In genomic region chr6:33208089-33208967, GRCh38 we compare ENCODE assay signal across 8 cellular contexts. TPM values are rescaled to one million over a fixed set of nuclear protein-coding genes. Genes with fewer than 3 reads are reported as not detected.
A peak's percentile ranks its signal among the peaks of the same experiment; 100 is the strongest.
DNase-seq lines count a peak whose midpoint lies in the region; ATAC-seq and TF ChIP-seq lines count a peak whose summit lies in the region.

Gene RING1 (plus strand): TSS chr6:33208500. CDS start chr6:33208823, 323 bp downstream.

- intact Hi-C loops in dorsolateral prefrontal cortex (cut with DNase I): loop anchor here in 1 of 2 donors (1.0 to 10.0 kb wide), 3 partner anchors 8 to 1244 kb away; partner anchors contain the start of genes RXRB and SLC39A7
- intact Hi-C loops in lower leg skin (cut with DNase I; ENCODE audit: low total_unique reads): no loop called here

- TF ChIP-seq CTCF in GM10248 (IDR thresholded peaks at IDR 0.05; ENCODE audit: control extremely low read depth, extremely low read depth, low read depth, missing control alignments) (no peak), dorsolateral prefrontal cortex (IDR thresholded peaks at IDR 0.05 in 54 of 56, conservative IDR thresholded peaks at IDR 0.05 in 2 of 56; ENCODE audit: low read depth in 1 of 56, partially characterized antibody in 56 of 56) (peak in 17 of 56 donors; percentile 6 to 38 (median 20)), lower leg skin (IDR thresholded peaks at IDR 0.05) (no peak)

- H3K27ac Mint-ChIP-seq in activated CD4-positive, alpha-beta memory T cell treated with anti-CD3 and anti-CD28 coated beads, Interleukin-2, amount 10 ng/mL, durations not matched to agents 7 days and 5 days: peak within 1 kb of the TSS; percentile 79

- 0 to 1% methylated on average over 18 to 60 of the region's 86 CpGs for WGBS in lower leg skin, 2 donors

- H3K4me3 ChIP-seq in dorsolateral prefrontal cortex (peak within 1 kb of the TSS; percentile 62 to 99 (median 91)), lower leg skin (ENCODE audit: low read depth, poor library complexity, severe bottlenecking) (peak within 1 kb of the TSS; percentile 84)

- no peaks in the 10 kb centered on the region for H3K9me3 Mint-ChIP-seq in activated CD4-positive, alpha-beta memory T cell treated with anti-CD3 and anti-CD28 coated beads, Interleukin-2, amount 10 ng/mL, durations not matched to agents 7 days and 5 days

- TF ChIP-seq POLR2A in lower leg skin (IDR thresholded peaks at IDR 0.05): peak in 1 of 2 donors; percentile 95

- H3K4me3 Mint-ChIP-seq in activated CD4-positive, alpha-beta memory T cell treated with anti-CD3 and anti-CD28 coated beads, Interleukin-2, amount 10 ng/mL, durations not matched to agents 7 days and 5 days: peak within 1 kb of the TSS; percentile 80

- peak; percentile 95 for DNase-seq in GM10248 (ENCODE audit: extremely low spot score)
- DNase-seq in NCI-H69 (lab: John Stamatoyannopoulos, UW): peak; percentile 86
- peak; percentile 88 for DNase-seq in activated CD4-positive, alpha-beta memory T cell treated with anti-CD3 and anti-CD28 coated beads, Interleukin-2, amount 10 ng/mL, durations not matched to agents 7 days and 5 days
- peak; percentile 81 to 96 (median 88) for DNase-seq in dorsolateral prefrontal cortex
- peak; percentile 80 to 97 for DNase-seq in lower leg skin (ENCODE audit: low spot score in 2 of 2)
- DNase-seq in stimulated activated CD4-positive, alpha-beta T cell treated with anti-CD3 and anti-CD28 coated beads, Interleukin-4, amount 100 ng/mL, for 24 hours: peak; percentile 86
- DNase-seq in NCI-H128 (lab: John Stamatoyannopoulos, UW; ENCODE audit: unreplicated experiment): no peak

- peaks cover 10% of the 10 kb centered on the region for H3K27me3 Mint-ChIP-seq in activated CD4-positive, alpha-beta memory T cell treated with anti-CD3 and anti-CD28 coated beads, Interleukin-2, amount 10 ng/mL, durations not matched to agents 7 days and 5 days

- H3K36me3 Mint-ChIP-seq in activated CD4-positive, alpha-beta memory T cell treated with anti-CD3 and anti-CD28 coated beads, Interleukin-2, amount 10 ng/mL, durations not matched to agents 7 days and 5 days (ENCODE audit: low read depth): peaks cover 37% of the 10 kb centered on the region

- CTCF ChIA-PET in GM10248 (lab: Yijun Ruan, JAX): interaction anchor here (0.9 to 2.0 kb wide), 8 partner anchors 10 to 193 kb away, joined by 3 to 6 read pairs (median 4); no protein-coding TSS in a partner anchor
- CTCF ChIA-PET in activated CD4-positive, alpha-beta memory T cell treated with anti-CD3 and anti-CD28 coated beads, Interleukin-2, amount 10 ng/mL, durations not matched to agents 7 days and 5 days (lab: Charles Lee): interaction anchor here (0.9 to 2.2 kb wide), 8 partner anchors 11 to 370 kb away, joined by 3 to 19 read pairs (median 3); partner anchors contain the start of genes B3GALT4, PSMB9, RPS18 and TAP1

- ATAC-seq in HG02938 (IDR thresholded peaks at IDR 0.05; ENCODE audit: unreplicated experiment): peak; percentile 36

- H3K4me1 Mint-ChIP-seq in activated CD4-positive, alpha-beta memory T cell treated with anti-CD3 and anti-CD28 coated beads, Interleukin-2, amount 10 ng/mL, durations not matched to agents 7 days and 5 days: peaks cover 56% of the 10 kb centered on the region

- POLR2A ChIA-PET in GM10248 (lab: Yijun Ruan, JAX): interaction anchor here (0.6 to 0.8 kb wide), 5 partner anchors 17 to 236 kb away, joined by 3 to 4 read pairs (median 3); no protein-coding TSS in a partner anchor
- POLR2A ChIA-PET in activated CD4-positive, alpha-beta memory T cell treated with anti-CD3 and anti-CD28 coated beads, Interleukin-2, amount 10 ng/mL, durations not matched to agents 7 days and 5 days (lab: Charles Lee): interaction anchor here (0.8 to 3.5 kb wide), 19 partner anchors 8 to 314 kb away, joined by 3 to 34 read pairs (median 5); partner anchors contain the start of genes B3GALT4, RPS18, RXRB and SLC39A7

- H3K27ac ChIP-seq in dorsolateral prefrontal cortex: peak within 1 kb of the TSS; percentile 66 to 99 (median 92)

- no peaks in the 10 kb centered on the region for H3K27me3 ChIP-seq in dorsolateral prefrontal cortex

RNA-seq across cellular contexts. Expression of gene RING1, which starts in this region (rescaled TPM):
- 10 to 100 TPM; 29.7 to 32.1 TPM for total RNA-seq in activated CD4-positive, alpha-beta memory T cell treated with anti-CD3 and anti-CD28 coated beads, Interleukin-2, amount 10 ng/mL, durations not matched to agents 7 days and 5 days
- 10 to 100 TPM; 36.6 to 62.1 (median 48.0) TPM for total RNA-seq in dorsolateral prefrontal cortex
- 10 to 100 TPM; 10.0 to 22.1 (median 13.7) TPM for total RNA-seq in lower leg skin
